25 cellular contexts compared by ENCODE assay signal in the genomic region with DNA sequence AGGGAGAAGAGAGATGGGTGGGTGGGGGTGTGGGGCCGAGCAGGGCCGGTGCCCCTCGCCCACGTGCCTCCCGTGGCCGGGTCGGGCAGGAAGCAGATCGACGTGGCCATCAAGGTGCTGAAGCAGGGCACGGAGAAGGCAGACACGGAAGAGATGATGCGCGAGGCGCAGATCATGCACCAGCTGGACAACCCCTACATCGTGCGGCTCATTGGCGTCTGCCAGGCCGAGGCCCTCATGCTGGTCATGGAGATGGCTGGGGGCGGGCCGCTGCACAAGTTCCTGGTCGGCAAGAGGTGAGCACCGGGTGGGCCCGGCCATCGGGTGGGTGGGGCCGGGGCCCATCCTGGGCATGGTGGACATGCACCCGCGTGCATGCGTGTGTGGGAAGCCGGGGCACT.
"Had no signal": no experiment of that assay in that cellular context is flagged by ENCODE, and none has a peak within 500 bp of the region (broad histone marks: within the 10 kb centered on the region; RNA-seq: fewer than 3 reads in every experiment).

No MANE protein-coding gene starts in this region.

- H3K9me3 ChIP-seq: pancreas, psoas muscle, thyroid gland had no signal

- FAIRE-seq: colon, endometrium, pancreas had no signal

- H3K4me1 ChIP-seq: breast epithelium, esophagus squamous epithelium, pancreas, psoas muscle, stomach, thyroid gland, uterus had no signal

- H3K4me3 ChIP-seq: esophagus squamous epithelium, heart right ventricle, pancreas, psoas muscle, smooth muscle cell, stomach, thyroid gland, uterus had no signal

- ATAC-seq: activated CD4-positive, alpha-beta T cell treated with anti-CD3 and anti-CD28 coated beads for 36 hours; activated CD8-positive, alpha-beta T cell treated with anti-CD3 and anti-CD28 coated beads, Interleukin-2, amount 10 ng/mL, durations not matched to agents 7 days and 5 days; activated naive CD4-positive, alpha-beta T cell treated with anti-CD3 and anti-CD28 coated beads, Interleukin-2, amount 50 U/mL, for 72 hours; activated T-cell treated with anti-CD3 and anti-CD28 coated beads, Interleukin-2, amount 50 U/mL, for 4 hours; pancreas; stimulated activated naive B cell treated with anti-CD40 and anti-IgM and Interleukin-4, amounts not matched to agents 10 μg/mL and 1 μg/mL and 100 μg/mL, for 72 hours had no signal

- H3K36me3 ChIP-seq: breast epithelium, esophagus squamous epithelium, pancreas, stomach, thyroid gland, uterus had no signal

- DNase-seq: activated CD4-positive, alpha-beta T cell treated with anti-CD3 and anti-CD28 coated beads for 36 hours; activated CD4-positive, CD25-positive, alpha-beta regulatory T cell; activated CD8-positive, alpha-beta T cell treated with anti-CD3 and anti-CD28 coated beads, Interleukin-2, amount 10 ng/mL, durations not matched to agents 7 days and 5 days; activated T-cell treated with anti-CD3 and anti-CD28 coated beads, Interleukin-2, amount 50 U/mL, for 4 hours; effector CD8-positive, alpha-beta T cell; esophagus squamous epithelium; foreskin melanocyte; heart right ventricle; naive B cell; nucleus accumbens; psoas muscle; stimulated activated CD4-positive, alpha-beta T cell treated with anti-CD3 and anti-CD28 coated beads, Interleukin-15, amount 100 ng/mL, for 24 hours; stimulated activated CD4-positive, alpha-beta T cell treated with anti-CD3 and anti-CD28 coated beads, Interleukin-2, amount 100 ng/mL, for 24 hours; stimulated activated naive B cell treated with anti-CD40 and anti-IgM and Interleukin-4, amounts not matched to agents 10 μg/mL and 1 μg/mL and 100 μg/mL, for 72 hours; stomach; T-helper 1 cell; thyroid gland; uterus had no signal

- H3K27ac ChIP-seq: breast epithelium, epithelial cell of prostate, esophagus squamous epithelium, heart right ventricle, pancreas, psoas muscle, stomach, thyroid gland, uterus had no signal

- H3K27me3 ChIP-seq: esophagus squamous epithelium, heart right ventricle, pancreas, stomach, thyroid gland, uterus had no signal
